ENCODE assay signal across 8 cellular contexts in genomic region chr3:47016934-47017435, GRCh38. TPM values are rescaled to one million over a fixed set of nuclear protein-coding genes. Genes with fewer than 3 reads are reported as not detected.
DNase-seq lines count a peak whose midpoint lies in the region; ATAC-seq and TF ChIP-seq lines count a peak whose summit lies in the region.

No MANE protein-coding gene starts in this region.

- no peaks in the 10 kb centered on the region for H3K27me3 Mint-ChIP-seq in Calu3 (ENCODE audit: unreplicated experiment)

- no peaks in the 10 kb centered on the region for H3K4me1 Mint-ChIP-seq in Calu3 (ENCODE audit: low read depth, unreplicated experiment)

- intact Hi-C loops in spleen (cut with DNase I; ENCODE audit: low total_unique reads) (no loop called here), Calu3 (cut with micrococcal nuclease; ENCODE audit: unreplicated experiment) (no loop called here)

- WGBS in spleen, 5 donors = 4 to 13% (median 4%) methylated on average over 1 of the region's 1 CpG

- CTCF ChIA-PET in Calu3 (lab: Charles Lee) = no interaction called here

- H3K27ac Mint-ChIP-seq in Calu3 (ENCODE audit: unreplicated experiment) = no peak overlapping the region

- peaks cover 21% of the 10 kb centered on the region for H3K36me3 Mint-ChIP-seq in Calu3 (ENCODE audit: insufficient read depth, unreplicated experiment)

- H3K4me3 Mint-ChIP-seq in Calu3 (ENCODE audit: low read depth, unreplicated experiment) = no peak overlapping the region

- H3K9me3 Mint-ChIP-seq in Calu3 (ENCODE audit: low read depth, unreplicated experiment) = no peaks in the 10 kb centered on the region

- peak overlapping the region; percentile 28 to 81 (median 62) for H3K27ac ChIP-seq in spleen

- no peaks in the 10 kb centered on the region for H3K9me3 ChIP-seq in spleen

- peaks cover 0 to 97% (median 36%) of the 10 kb centered on the region in 6 donors for H3K36me3 ChIP-seq in spleen

- BruUV-seq in Calu3 (replicated peaks; lab: Mats Ljungman, UMichigan) = no TSS peak

- DNase-seq in stimulated activated CD4-positive, alpha-beta T cell treated with anti-CD3 and anti-CD28 coated beads, Interleukin-4, amount 100 ng/mL, for 1 hour = peak; percentile 1
- DNase-seq in stimulated activated CD4-positive, alpha-beta T cell treated with anti-CD3 and anti-CD28 coated beads, Interleukin-2, amount 100 ng/mL, for 48 hours = no peak
- DNase-seq in OCI-M2 (lab: John Stamatoyannopoulos, UW; ENCODE audit: unreplicated experiment) (peak; percentile 36), dedifferentiated amniotic fluid mesenchymal stem cell (ENCODE audit: extremely low spot score) (peak; percentile 18), spleen (no peak), Calu3 (no peak), left lobe of liver (ENCODE audit: low spot score) (no peak), 8988T (no peak)

- H3K27me3 ChIP-seq in spleen (replicated peaks in 1 of 7) = no peaks in the 10 kb centered on the region

- no peak for TF ChIP-seq POLR2A in spleen (IDR thresholded peaks at IDR 0.05)

- no peak for ATAC-seq in left lobe of liver

- no peak for TF ChIP-seq CTCF in spleen (IDR thresholded peaks at IDR 0.05 in 8 of 11, conservative IDR thresholded peaks at IDR 0.05 in 3 of 11)
- TF ChIP-seq CTCF in Calu3 (IDR thresholded peaks at IDR 0.05; ENCODE audit: unreplicated experiment) = no peak

- H3K4me1 ChIP-seq in spleen = peaks cover 6 to 43% (median 22%) of the 10 kb centered on the region in 6 donors

- H3K4me3 ChIP-seq in spleen = no peak overlapping the region

RNA-seq across cellular contexts. Expression of gene NBEAL2, which starts 37.5 kb away (rescaled TPM):
- total RNA-seq in spleen (100 to 1,000 TPM; 101 to 271 (median 162) TPM), Calu3 (2022) (115 and 143 TPM in 2 replicates), left lobe of liver (12.2 TPM)
- 100 to 1,000 TPM in 2 of 3 donors, 10 to 100 TPM in 1; 44.0 to 126 (median 119) TPM for polyA plus RNA-seq in spleen

RNA-seq across cellular contexts. Expression of gene CCDC12, which starts 40.4 kb away (rescaled TPM):
- total RNA-seq in spleen = 10 to 100 TPM; 36.5 to 71.4 (median 54.7) TPM
- 100 to 1,000 TPM in 2 of 3 donors, 10 to 100 TPM in 1; 93.5 to 124 (median 105) TPM for polyA plus RNA-seq in spleen
- total RNA-seq in Calu3 (2022) = 47.3 and 47.5 TPM in 2 replicates
- 19.3 TPM for total RNA-seq in left lobe of liver

Comparison
In these comparisons a context has a peak if more than half of its experiments do, and no peak if none do; other contexts are left out.
1. DNase-seq: peak in stimulated activated CD4-positive, alpha-beta T cell treated with anti-CD3 and anti-CD28 coated beads, Interleukin-4, amount 100 ng/mL, for 1 hour (single experiment), OCI-M2 (single experiment) and dedifferentiated amniotic fluid mesenchymal stem cell (single experiment); none in stimulated activated CD4-positive, alpha-beta T cell treated with anti-CD3 and anti-CD28 coated beads, Interleukin-2, amount 100 ng/mL, for 48 hours (0 of 2), spleen (single experiment), Calu3 (single experiment), left lobe of liver (single experiment) and 8988T (single experiment).